Comparison of ENCODE assay signal across 36 cellular contexts in genomic region chr6:13886949-13887348, GRCh38. TPM values are rescaled to one million over a fixed set of nuclear protein-coding genes. Genes with fewer than 3 reads are reported as not detected.
"Had no signal": no experiment of that assay in that cellular context is flagged by ENCODE, and none has a peak within 500 bp of the region (broad histone marks: within the 10 kb centered on the region; RNA-seq: fewer than 3 reads in every experiment).

No MANE protein-coding gene starts in this region.

- H3K27ac ChIP-seq: ascending aorta, breast epithelium, WERI-Rb-1 had no signal

- H3K4me1 ChIP-seq: ascending aorta, breast epithelium had no signal

- H3K27me3 Mint-ChIP-seq: activated CD4-positive, alpha-beta T cell treated with anti-CD3 and anti-CD28 coated beads for 36 hours; activated CD4-positive, alpha-beta T cell treated with anti-CD3 and anti-CD28 coated beads, Interleukin-2, amount 10 ng/mL, durations not matched to agents 7 days and 5 days; activated naive CD4-positive, alpha-beta T cell treated with anti-CD3 and anti-CD28 coated beads, Interleukin-2, amount 10 ng/mL, durations not matched to agents 7 days and 5 days; activated naive CD4-positive, alpha-beta T cell treated with anti-CD3 and anti-CD28 coated beads, Interleukin-2, amount 50 U/mL, for 24 hours; activated naive CD8-positive, alpha-beta T cell; activated T-cell treated with anti-CD3 and anti-CD28 coated beads, Interleukin-2, amount 50 U/mL, for 24 hours had no signal

- H3K27me3 ChIP-seq: ascending aorta, breast epithelium had no signal

- H3K36me3 Mint-ChIP-seq: activated CD8-positive, alpha-beta memory T cell treated with anti-CD3 and anti-CD28 coated beads, Interleukin-2, amount 10 ng/mL, durations not matched to agents 7 days and 5 days; activated naive CD4-positive, alpha-beta T cell treated with anti-CD3 and anti-CD28 coated beads, Interleukin-2, amount 10 ng/mL, durations not matched to agents 7 days and 5 days; activated naive CD8-positive, alpha-beta T cell; activated naive CD8-positive, alpha-beta T cell treated with anti-CD3 and anti-CD28 coated beads, Interleukin-2, amount 10 ng/mL, durations not matched to agents 7 days and 5 days; brain; T-cell; WTC11 had no signal

- H3K36me3 ChIP-seq: ascending aorta, breast epithelium, WERI-Rb-1 had no signal

- ATAC-seq: activated CD4-positive, alpha-beta T cell treated with anti-CD3 and anti-CD28 coated beads for 36 hours; activated CD4-positive, CD25-positive, alpha-beta regulatory T cell treated with anti-CD3 and anti-CD28 coated beads, Interleukin-2, amount 50 U/mL, for 24 hours; activated CD8-positive, alpha-beta memory T cell treated with anti-CD3 and anti-CD28 coated beads, Interleukin-2, amount 10 ng/mL, durations not matched to agents 7 days and 5 days; activated CD8-positive, alpha-beta T cell treated with anti-CD3 and anti-CD28 coated beads, Interleukin-2, amount 10 ng/mL, durations not matched to agents 7 days and 5 days; activated naive CD8-positive, alpha-beta T cell treated with anti-CD3 and anti-CD28 coated beads, Interleukin-2, amount 50 U/mL, for 24 hours; T-cell; WTC11 had no signal

- H3K4me1 Mint-ChIP-seq: activated CD4-positive, alpha-beta memory T cell treated with anti-CD3 and anti-CD28 coated beads, Interleukin-2, amount 10 ng/mL, durations not matched to agents 7 days and 5 days; activated CD4-positive, alpha-beta T cell treated with anti-CD3 and anti-CD28 coated beads for 36 hours; activated CD4-positive, alpha-beta T cell treated with anti-CD3 and anti-CD28 coated beads, Interleukin-2, amount 10 ng/mL, durations not matched to agents 7 days and 5 days; activated CD8-positive, alpha-beta memory T cell treated with anti-CD3 and anti-CD28 coated beads, Interleukin-2, amount 10 ng/mL, durations not matched to agents 7 days and 5 days; activated naive CD4-positive, alpha-beta T cell treated with anti-CD3 and anti-CD28 coated beads, Interleukin-2, amount 10 ng/mL, durations not matched to agents 7 days and 5 days; activated naive CD4-positive, alpha-beta T cell treated with anti-CD3 and anti-CD28 coated beads, Interleukin-2, amount 50 U/mL, for 24 hours; activated naive CD8-positive, alpha-beta T cell treated with anti-CD3 and anti-CD28 coated beads, Interleukin-2, amount 10 ng/mL, durations not matched to agents 7 days and 5 days; activated naive CD8-positive, alpha-beta T cell treated with anti-CD3 and anti-CD28 coated beads, Interleukin-2, amount 50 U/mL, for 24 hours; brain; T-cell; WTC11 had no signal

- DNase-seq: activated CD4-positive, alpha-beta memory T cell treated with anti-CD3 and anti-CD28 coated beads, Interleukin-2, amount 10 ng/mL, durations not matched to agents 7 days and 5 days; activated CD4-positive, alpha-beta T cell treated with anti-CD3 and anti-CD28 coated beads for 1 hour; activated CD4-positive, alpha-beta T cell treated with anti-CD3 and anti-CD28 coated beads for 36 hours; activated CD4-positive, alpha-beta T cell treated with anti-CD3 and anti-CD28 coated beads for 48 hours; activated CD4-positive, alpha-beta T cell treated with anti-CD3 and anti-CD28 coated beads, Interleukin-2, amount 10 ng/mL, durations not matched to agents 7 days and 5 days; activated CD4-positive, alpha-beta T cell treated with anti-CD3 and anti-CD28 coated beads, Interleukin-2, amount 50 U/mL, for 48 hours; activated CD4-positive, CD25-positive, alpha-beta regulatory T cell; activated CD8-positive, alpha-beta memory T cell treated with anti-CD3 and anti-CD28 coated beads for 24 hours; activated CD8-positive, alpha-beta memory T cell treated with anti-CD3 and anti-CD28 coated beads, Interleukin-2, amount 10 ng/mL, durations not matched to agents 7 days and 5 days; activated CD8-positive, alpha-beta memory T cell treated with anti-CD3 and anti-CD28 coated beads, Interleukin-2, amount 50 U/mL, for 48 hours; activated CD8-positive, alpha-beta T cell treated with anti-CD3 and anti-CD28 coated beads, Interleukin-2, amount 10 ng/mL, durations not matched to agents 7 days and 5 days; activated effector memory CD4-positive, alpha-beta T cell treated with Interleukin-2 at 50 U/mL for 16 hours; activated gamma-delta T cell; activated naive CD4-positive, alpha-beta T cell treated with anti-CD3 and anti-CD28 coated beads, Interleukin-2, amount 10 ng/mL, durations not matched to agents 7 days and 5 days; activated naive CD4-positive, alpha-beta T cell treated with Interleukin-2 at 50 U/mL for 16 hours; activated naive CD8-positive, alpha-beta T cell treated with anti-CD3 and anti-CD28 coated beads, Interleukin-2, amount 10 ng/mL, durations not matched to agents 7 days and 5 days; activated naive CD8-positive, alpha-beta T cell treated with anti-CD3 and anti-CD28 coated beads, Interleukin-2, amount 50 U/mL, for 24 hours; activated T-cell treated with anti-CD3 and anti-CD28 coated beads, Interleukin-2, amount 50 U/mL, for 24 hours; activated T-cell treated with anti-CD3 and anti-CD28 coated beads, Interleukin-2, amount 50 U/mL, for 48 hours; amygdala; anterior cingulate cortex; central memory CD4-positive, alpha-beta T cell; T-cell; T-helper 2 cell; T-helper 9 cell; WERI-Rb-1 had no signal

- H3K9me3 ChIP-seq: ascending aorta, breast epithelium had no signal

- H3K4me3 ChIP-seq: ascending aorta, breast epithelium had no signal

- H3K27ac Mint-ChIP-seq: activated CD4-positive, alpha-beta memory T cell treated with anti-CD3 and anti-CD28 coated beads, Interleukin-2, amount 10 ng/mL, durations not matched to agents 7 days and 5 days; activated CD4-positive, alpha-beta T cell treated with anti-CD3 and anti-CD28 coated beads for 36 hours; activated CD4-positive, alpha-beta T cell treated with anti-CD3 and anti-CD28 coated beads, Interleukin-2, amount 10 ng/mL, durations not matched to agents 7 days and 5 days; activated CD8-positive, alpha-beta memory T cell treated with anti-CD3 and anti-CD28 coated beads, Interleukin-2, amount 10 ng/mL, durations not matched to agents 7 days and 5 days; activated CD8-positive, alpha-beta T cell treated with anti-CD3 and anti-CD28 coated beads, Interleukin-2, amount 10 ng/mL, durations not matched to agents 7 days and 5 days; activated naive CD4-positive, alpha-beta T cell treated with anti-CD3 and anti-CD28 coated beads, Interleukin-2, amount 10 ng/mL, durations not matched to agents 7 days and 5 days; activated naive CD4-positive, alpha-beta T cell treated with anti-CD3 and anti-CD28 coated beads, Interleukin-2, amount 50 U/mL, for 24 hours; activated naive CD8-positive, alpha-beta T cell; activated naive CD8-positive, alpha-beta T cell treated with anti-CD3 and anti-CD28 coated beads, Interleukin-2, amount 10 ng/mL, durations not matched to agents 7 days and 5 days; activated naive CD8-positive, alpha-beta T cell treated with anti-CD3 and anti-CD28 coated beads, Interleukin-2, amount 50 U/mL, for 24 hours; activated T-cell treated with anti-CD3 and anti-CD28 coated beads, Interleukin-2, amount 50 U/mL, for 24 hours; activated T-helper 2 cell treated with anti-CD3 and anti-CD28 coated beads, Interferon-gamma antibody, Interleukin-2, Interleukin-4, amounts not matched to agents 10 μg/mL and 5 μg/mL and 100 μg/mL, durations not matched to agents 14 hours and 24 hours and 36 hours; T-cell; T-helper 2 cell treated with Interferon-gamma antibody and Interleukin-4, amounts not matched to agents 5 μg/mL and 100 μg/mL, for 36 hours; WTC11 had no signal

- H3K4me3 Mint-ChIP-seq: activated CD4-positive, alpha-beta memory T cell treated with anti-CD3 and anti-CD28 coated beads, Interleukin-2, amount 10 ng/mL, durations not matched to agents 7 days and 5 days; activated CD4-positive, alpha-beta T cell treated with anti-CD3 and anti-CD28 coated beads for 36 hours; activated CD4-positive, alpha-beta T cell treated with anti-CD3 and anti-CD28 coated beads, Interleukin-2, amount 10 ng/mL, durations not matched to agents 7 days and 5 days; activated CD8-positive, alpha-beta memory T cell treated with anti-CD3 and anti-CD28 coated beads, Interleukin-2, amount 10 ng/mL, durations not matched to agents 7 days and 5 days; activated CD8-positive, alpha-beta T cell treated with anti-CD3 and anti-CD28 coated beads, Interleukin-2, amount 10 ng/mL, durations not matched to agents 7 days and 5 days; activated naive CD4-positive, alpha-beta T cell treated with anti-CD3 and anti-CD28 coated beads, Interleukin-2, amount 10 ng/mL, durations not matched to agents 7 days and 5 days; activated naive CD4-positive, alpha-beta T cell treated with anti-CD3 and anti-CD28 coated beads, Interleukin-2, amount 50 U/mL, for 24 hours; activated naive CD8-positive, alpha-beta T cell; activated naive CD8-positive, alpha-beta T cell treated with anti-CD3 and anti-CD28 coated beads, Interleukin-2, amount 10 ng/mL, durations not matched to agents 7 days and 5 days; activated naive CD8-positive, alpha-beta T cell treated with anti-CD3 and anti-CD28 coated beads, Interleukin-2, amount 50 U/mL, for 24 hours; activated T-cell treated with anti-CD3 and anti-CD28 coated beads, Interleukin-2, amount 50 U/mL, for 24 hours; brain; T-cell; T-helper 2 cell treated with Interferon-gamma antibody and Interleukin-4, amounts not matched to agents 5 μg/mL and 100 μg/mL, for 36 hours; WTC11 had no signal

RNA-seq across cellular contexts. Expression of gene RNF182, which starts 37.8 kb away (rescaled TPM):
- total RNA-seq: activated CD4-positive, alpha-beta memory T cell treated with anti-CD3 and anti-CD28 coated beads, Interleukin-2, amount 10 ng/mL, durations not matched to agents 7 days and 5 days; activated CD4-positive, alpha-beta T cell treated with anti-CD3 and anti-CD28 coated beads for 36 hours; activated CD4-positive, alpha-beta T cell treated with anti-CD3 and anti-CD28 coated beads, Interleukin-2, amount 10 ng/mL, durations not matched to agents 7 days and 5 days; activated CD8-positive, alpha-beta memory T cell treated with anti-CD3 and anti-CD28 coated beads, Interleukin-2, amount 10 ng/mL, durations not matched to agents 7 days and 5 days; activated CD8-positive, alpha-beta T cell treated with anti-CD3 and anti-CD28 coated beads, Interleukin-2, amount 10 ng/mL, durations not matched to agents 7 days and 5 days; activated naive CD8-positive, alpha-beta T cell treated with anti-CD3 and anti-CD28 coated beads, Interleukin-2, amount 10 ng/mL, durations not matched to agents 7 days and 5 days; activated T-helper 2 cell treated with anti-CD3 and anti-CD28 coated beads, Interferon-gamma antibody, Interleukin-2, Interleukin-4, amounts not matched to agents 10 μg/mL and 5 μg/mL and 100 μg/mL, durations not matched to agents 14 hours and 24 hours and 36 hours; T-helper 1 cell treated with Interleukin-12 subunit alpha and Interleukin-12 subunit beta and Interleukin-4 antibody, amounts not matched to agents 30 ng/mL and 1 ng/mL, for 36 hours had no signal
